In genomic region chr9:104280216-104280585, GRCh38 we compare ENCODE assay signal across 13 cellular contexts.
"Had no signal": no experiment of that assay in that cellular context is flagged by ENCODE, and none has a peak within 500 bp of the region (broad histone marks: within the 10 kb centered on the region; RNA-seq: fewer than 3 reads in every experiment).

No MANE protein-coding gene starts in this region.

- H3K4me1 ChIP-seq: esophagus squamous epithelium, vagina had no signal

- DNase-seq: activated CD4-positive, alpha-beta T cell treated with anti-CD3 and anti-CD28 coated beads for 48 hours; activated naive CD4-positive, alpha-beta T cell treated with anti-CD3 and anti-CD28 coated beads for 36 hours; amniotic stem cell; esophagus squamous epithelium; mesendoderm; sigmoid colon; stimulated activated CD4-positive, alpha-beta T cell treated with anti-CD3 and anti-CD28 coated beads, Interleukin-2, amount 100 ng/mL, for 48 hours; stimulated activated CD8-positive, alpha-beta memory T cell treated with anti-CD3 and anti-CD28 coated beads, Interleukin-4, amount 100 ng/mL, for 48 hours; stimulated activated naive CD8-positive, alpha-beta T cell treated with anti-CD3 and anti-CD28 coated beads, Interleukin-15, amount 100 ng/mL, for 72 hours; T-helper 17 cell had no signal

- H3K4me3 ChIP-seq: esophagus squamous epithelium, vagina had no signal

- H3K27ac ChIP-seq: esophagus squamous epithelium, sigmoid colon, thoracic aorta, vagina had no signal

- H3K27me3 ChIP-seq: esophagus squamous epithelium, sigmoid colon, vagina had no signal

- H3K9me3 ChIP-seq: esophagus squamous epithelium, sigmoid colon, thoracic aorta, vagina had no signal

- ATAC-seq: stimulated activated naive CD8-positive, alpha-beta T cell treated with anti-CD3 and anti-CD28 coated beads, Interleukin-15, amount 100 ng/mL, for 72 hours; T-helper 17 cell; WTC11 had no signal

- H3K36me3 ChIP-seq: esophagus squamous epithelium, sigmoid colon, thoracic aorta, vagina had no signal
